Comparison of ENCODE assay signal across 1 cellular context in the genomic region with DNA sequence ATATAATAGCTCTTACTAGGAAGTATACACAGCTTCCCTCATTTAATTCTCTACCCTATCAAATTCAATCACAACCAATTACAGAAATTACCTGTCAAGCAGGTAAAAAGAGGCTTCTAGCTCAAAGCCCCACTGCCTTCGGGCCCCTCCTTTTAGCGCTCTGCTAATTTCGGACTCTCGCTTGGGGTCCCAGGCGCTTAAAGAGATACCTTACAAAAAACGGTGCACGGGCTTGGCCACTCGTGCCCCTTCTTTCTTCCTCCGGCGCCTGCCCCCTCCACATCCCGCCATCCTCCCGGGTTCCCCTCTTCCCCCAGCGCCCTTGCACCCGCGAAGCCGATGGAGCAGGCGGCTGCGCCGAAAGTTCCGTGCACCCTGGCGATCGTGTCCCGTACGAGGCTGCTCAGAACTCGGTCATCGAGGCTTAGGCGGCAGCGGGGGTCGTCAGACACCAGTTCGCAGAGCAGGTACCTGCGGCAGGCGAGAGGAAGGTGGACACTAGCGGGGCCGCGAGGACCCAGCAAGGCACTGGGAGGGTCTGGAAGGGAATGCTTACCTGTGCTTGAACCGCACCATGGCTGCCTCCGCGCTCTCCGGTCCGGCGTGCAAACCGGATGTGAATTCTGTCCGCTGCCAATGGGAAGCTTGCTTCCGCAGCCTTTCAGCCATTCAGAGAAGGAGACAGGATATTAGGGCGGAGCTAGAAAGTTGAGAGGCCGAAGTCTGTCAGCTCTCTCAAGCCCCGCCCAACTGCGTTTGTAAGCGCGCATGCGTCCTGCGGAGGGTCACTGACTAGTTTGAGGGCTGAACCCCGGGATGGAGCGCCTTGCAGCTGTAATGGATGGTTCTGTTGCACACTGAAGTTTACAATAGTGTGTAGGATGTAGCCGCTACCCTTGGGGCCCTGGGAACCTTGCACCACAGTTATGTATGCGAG.
TF ChIP-seq lines count a peak whose summit lies in the region.

A gene with protein sequence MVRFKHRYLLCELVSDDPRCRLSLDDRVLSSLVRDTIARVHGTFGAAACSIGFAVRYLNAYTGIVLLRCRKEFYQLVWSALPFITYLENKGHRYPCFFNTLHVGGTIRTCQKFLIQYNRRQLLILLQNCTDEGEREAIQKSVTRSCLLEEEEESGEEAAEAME (minus strand): TSS at position 616 of the 937 bp plus-strand sequence. CDS start 40 bp downstream, at position 576.

TF ChIP-seq in HepG2, 621 proteins besides CTCF, POLR2A, EP300 and RAD21 (continued from another document and continues in another):
- TF ChIP-seq, protein P1, sequence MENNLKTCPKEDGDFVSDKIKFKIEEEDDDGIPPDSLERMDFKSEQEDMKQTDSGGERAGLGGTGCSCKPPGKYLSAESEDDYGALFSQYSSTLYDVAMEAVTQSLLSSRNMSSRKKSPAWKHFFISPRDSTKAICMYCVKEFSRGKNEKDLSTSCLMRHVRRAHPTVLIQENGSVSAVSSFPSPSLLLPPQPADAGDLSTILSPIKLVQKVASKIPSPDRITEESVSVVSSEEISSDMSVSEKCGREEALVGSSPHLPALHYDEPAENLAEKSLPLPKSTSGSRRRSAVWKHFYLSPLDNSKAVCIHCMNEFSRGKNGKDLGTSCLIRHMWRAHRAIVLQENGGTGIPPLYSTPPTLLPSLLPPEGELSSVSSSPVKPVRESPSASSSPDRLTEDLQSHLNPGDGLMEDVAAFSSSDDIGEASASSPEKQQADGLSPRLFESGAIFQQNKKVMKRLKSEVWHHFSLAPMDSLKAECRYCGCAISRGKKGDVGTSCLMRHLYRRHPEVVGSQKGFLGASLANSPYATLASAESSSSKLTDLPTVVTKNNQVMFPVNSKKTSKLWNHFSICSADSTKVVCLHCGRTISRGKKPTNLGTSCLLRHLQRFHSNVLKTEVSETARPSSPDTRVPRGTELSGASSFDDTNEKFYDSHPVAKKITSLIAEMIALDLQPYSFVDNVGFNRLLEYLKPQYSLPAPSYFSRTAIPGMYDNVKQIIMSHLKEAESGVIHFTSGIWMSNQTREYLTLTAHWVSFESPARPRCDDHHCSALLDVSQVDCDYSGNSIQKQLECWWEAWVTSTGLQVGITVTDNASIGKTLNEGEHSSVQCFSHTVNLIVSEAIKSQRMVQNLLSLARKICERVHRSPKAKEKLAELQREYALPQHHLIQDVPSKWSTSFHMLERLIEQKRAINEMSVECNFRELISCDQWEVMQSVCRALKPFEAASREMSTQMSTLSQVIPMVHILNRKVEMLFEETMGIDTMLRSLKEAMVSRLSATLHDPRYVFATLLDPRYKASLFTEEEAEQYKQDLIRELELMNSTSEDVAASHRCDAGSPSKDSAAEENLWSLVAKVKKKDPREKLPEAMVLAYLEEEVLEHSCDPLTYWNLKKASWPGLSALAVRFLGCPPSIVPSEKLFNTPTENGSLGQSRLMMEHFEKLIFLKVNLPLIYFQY (CRISPR knock-in tag; IDR thresholded peaks at IDR 0.05; ENCODE audit: borderline replicate concordance) = no peak
- TF ChIP-seq NFRKB (IDR thresholded peaks at IDR 0.05) (no peak), RAD51 (IDR thresholded peaks at IDR 0.05; ENCODE audit: borderline replicate concordance) (no peak), ZNF121 (CRISPR knock-in tag; IDR thresholded peaks at IDR 0.05) (peak; percentile 39; the same call in 1 of the 2 replicates), ZFP36L1 (CRISPR knock-in tag; IDR thresholded peaks at IDR 0.05) (peak; percentile 19; the same call in 1 of the 2 replicates), ZNF354B (CRISPR knock-in tag; IDR thresholded peaks at IDR 0.05) (no peak), NR2C2 (CRISPR knock-in tag; IDR thresholded peaks at IDR 0.05; ENCODE audit: borderline replicate concordance) (peak; percentile 97), TBP (CRISPR knock-in tag; IDR thresholded peaks at IDR 0.05) (no peak), SMAD9 (CRISPR knock-in tag; IDR thresholded peaks at IDR 0.05) (no peak), FOXP1 (IDR thresholded peaks at IDR 0.05) (no peak), FOXP1 (CRISPR knock-in tag; IDR thresholded peaks at IDR 0.05) (no peak), NFE2 (CRISPR knock-in tag; IDR thresholded peaks at IDR 0.05) (no peak), ZNF891 (CRISPR knock-in tag; IDR thresholded peaks at IDR 0.05) (0 out of 2 replicates have a peak, but pooled peaks have one; percentile 74), ARNT2 (CRISPR knock-in tag; IDR thresholded peaks at IDR 0.05; ENCODE audit: low read depth) (peak; percentile 60; the same call in 1 of the 2 replicates), ZNF382 (CRISPR knock-in tag; IDR thresholded peaks at IDR 0.05; ENCODE audit: borderline replicate concordance) (no peak), FLYWCH1 (CRISPR knock-in tag; IDR thresholded peaks at IDR 0.05) (no peak), NPAS2 (CRISPR knock-in tag; IDR thresholded peaks at IDR 0.05; ENCODE audit: borderline replicate concordance) (no peak), ZNF331 (CRISPR knock-in tag; IDR thresholded peaks at IDR 0.05) (peak; percentile 16; the same call in 1 of the 2 replicates), ZNF781 (CRISPR knock-in tag; IDR thresholded peaks at IDR 0.05; ENCODE audit: borderline replicate concordance, not compliant biosample characterization) (peak; percentile 87)
- TF ChIP-seq, protein P2, sequence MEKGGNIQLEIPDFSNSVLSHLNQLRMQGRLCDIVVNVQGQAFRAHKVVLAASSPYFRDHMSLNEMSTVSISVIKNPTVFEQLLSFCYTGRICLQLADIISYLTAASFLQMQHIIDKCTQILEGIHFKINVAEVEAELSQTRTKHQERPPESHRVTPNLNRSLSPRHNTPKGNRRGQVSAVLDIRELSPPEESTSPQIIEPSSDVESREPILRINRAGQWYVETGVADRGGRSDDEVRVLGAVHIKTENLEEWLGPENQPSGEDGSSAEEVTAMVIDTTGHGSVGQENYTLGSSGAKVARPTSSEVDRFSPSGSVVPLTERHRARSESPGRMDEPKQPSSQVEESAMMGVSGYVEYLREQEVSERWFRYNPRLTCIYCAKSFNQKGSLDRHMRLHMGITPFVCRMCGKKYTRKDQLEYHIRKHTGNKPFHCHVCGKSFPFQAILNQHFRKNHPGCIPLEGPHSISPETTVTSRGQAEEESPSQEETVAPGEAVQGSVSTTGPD (CRISPR knock-in tag; IDR thresholded peaks at IDR 0.05) = no peak
- TF ChIP-seq, protein P3, sequence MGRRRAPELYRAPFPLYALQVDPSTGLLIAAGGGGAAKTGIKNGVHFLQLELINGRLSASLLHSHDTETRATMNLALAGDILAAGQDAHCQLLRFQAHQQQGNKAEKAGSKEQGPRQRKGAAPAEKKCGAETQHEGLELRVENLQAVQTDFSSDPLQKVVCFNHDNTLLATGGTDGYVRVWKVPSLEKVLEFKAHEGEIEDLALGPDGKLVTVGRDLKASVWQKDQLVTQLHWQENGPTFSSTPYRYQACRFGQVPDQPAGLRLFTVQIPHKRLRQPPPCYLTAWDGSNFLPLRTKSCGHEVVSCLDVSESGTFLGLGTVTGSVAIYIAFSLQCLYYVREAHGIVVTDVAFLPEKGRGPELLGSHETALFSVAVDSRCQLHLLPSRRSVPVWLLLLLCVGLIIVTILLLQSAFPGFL (CRISPR knock-in tag; IDR thresholded peaks at IDR 0.05) = no peak
- TF ChIP-seq, protein P4, sequence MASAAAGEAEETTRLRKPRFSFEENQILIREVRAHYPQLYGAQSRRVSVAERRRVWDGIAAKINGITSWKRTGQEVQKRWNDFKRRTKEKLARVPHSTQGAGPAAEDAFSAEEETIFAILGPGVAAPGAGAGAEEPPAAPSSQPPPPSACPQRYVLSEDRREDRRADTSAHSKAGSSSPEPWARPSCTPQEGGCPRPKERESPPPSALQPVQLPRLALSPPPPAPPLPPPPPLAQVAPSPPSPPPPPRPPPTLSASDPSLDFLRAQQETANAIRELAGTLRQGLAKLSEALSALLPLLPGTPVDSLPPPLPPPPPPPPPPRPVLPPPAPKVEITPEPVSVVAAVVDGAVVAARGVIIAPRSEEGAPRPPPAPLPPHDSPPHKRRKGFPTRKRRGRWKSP (CRISPR knock-in tag; IDR thresholded peaks at IDR 0.05) = peak; percentile 57; the same call in 1 of the 2 replicates
- TF ChIP-seq, protein P5, sequence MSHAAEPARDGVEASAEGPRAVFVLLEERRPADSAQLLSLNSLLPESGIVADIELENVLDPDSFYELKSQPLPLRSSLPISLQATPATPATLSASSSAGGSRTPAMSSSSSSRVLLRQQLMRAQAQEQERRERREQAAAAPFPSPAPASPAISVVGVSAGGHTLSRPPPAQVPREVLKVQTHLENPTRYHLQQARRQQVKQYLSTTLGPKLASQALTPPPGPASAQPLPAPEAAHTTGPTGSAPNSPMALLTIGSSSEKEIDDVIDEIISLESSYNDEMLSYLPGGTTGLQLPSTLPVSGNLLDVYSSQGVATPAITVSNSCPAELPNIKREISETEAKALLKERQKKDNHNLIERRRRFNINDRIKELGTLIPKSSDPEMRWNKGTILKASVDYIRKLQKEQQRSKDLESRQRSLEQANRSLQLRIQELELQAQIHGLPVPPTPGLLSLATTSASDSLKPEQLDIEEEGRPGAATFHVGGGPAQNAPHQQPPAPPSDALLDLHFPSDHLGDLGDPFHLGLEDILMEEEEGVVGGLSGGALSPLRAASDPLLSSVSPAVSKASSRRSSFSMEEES (CRISPR knock-in tag; IDR thresholded peaks at IDR 0.05) = peak; percentile 38; the same call in 1 of the 2 replicates
- TF ChIP-seq, protein P6, sequence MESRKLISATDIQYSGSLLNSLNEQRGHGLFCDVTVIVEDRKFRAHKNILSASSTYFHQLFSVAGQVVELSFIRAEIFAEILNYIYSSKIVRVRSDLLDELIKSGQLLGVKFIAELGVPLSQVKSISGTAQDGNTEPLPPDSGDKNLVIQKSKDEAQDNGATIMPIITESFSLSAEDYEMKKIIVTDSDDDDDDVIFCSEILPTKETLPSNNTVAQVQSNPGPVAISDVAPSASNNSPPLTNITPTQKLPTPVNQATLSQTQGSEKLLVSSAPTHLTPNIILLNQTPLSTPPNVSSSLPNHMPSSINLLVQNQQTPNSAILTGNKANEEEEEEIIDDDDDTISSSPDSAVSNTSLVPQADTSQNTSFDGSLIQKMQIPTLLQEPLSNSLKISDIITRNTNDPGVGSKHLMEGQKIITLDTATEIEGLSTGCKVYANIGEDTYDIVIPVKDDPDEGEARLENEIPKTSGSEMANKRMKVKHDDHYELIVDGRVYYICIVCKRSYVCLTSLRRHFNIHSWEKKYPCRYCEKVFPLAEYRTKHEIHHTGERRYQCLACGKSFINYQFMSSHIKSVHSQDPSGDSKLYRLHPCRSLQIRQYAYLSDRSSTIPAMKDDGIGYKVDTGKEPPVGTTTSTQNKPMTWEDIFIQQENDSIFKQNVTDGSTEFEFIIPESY (CRISPR knock-in tag; IDR thresholded peaks at IDR 0.05) = no peak
- TF ChIP-seq, protein P7, sequence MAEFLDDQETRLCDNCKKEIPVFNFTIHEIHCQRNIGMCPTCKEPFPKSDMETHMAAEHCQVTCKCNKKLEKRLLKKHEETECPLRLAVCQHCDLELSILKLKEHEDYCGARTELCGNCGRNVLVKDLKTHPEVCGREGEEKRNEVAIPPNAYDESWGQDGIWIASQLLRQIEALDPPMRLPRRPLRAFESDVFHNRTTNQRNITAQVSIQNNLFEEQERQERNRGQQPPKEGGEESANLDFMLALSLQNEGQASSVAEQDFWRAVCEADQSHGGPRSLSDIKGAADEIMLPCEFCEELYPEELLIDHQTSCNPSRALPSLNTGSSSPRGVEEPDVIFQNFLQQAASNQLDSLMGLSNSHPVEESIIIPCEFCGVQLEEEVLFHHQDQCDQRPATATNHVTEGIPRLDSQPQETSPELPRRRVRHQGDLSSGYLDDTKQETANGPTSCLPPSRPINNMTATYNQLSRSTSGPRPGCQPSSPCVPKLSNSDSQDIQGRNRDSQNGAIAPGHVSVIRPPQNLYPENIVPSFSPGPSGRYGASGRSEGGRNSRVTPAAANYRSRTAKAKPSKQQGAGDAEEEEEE (CRISPR knock-in tag; IDR thresholded peaks at IDR 0.05; ENCODE audit: borderline replicate concordance) = no peak
- TF ChIP-seq, protein P8, sequence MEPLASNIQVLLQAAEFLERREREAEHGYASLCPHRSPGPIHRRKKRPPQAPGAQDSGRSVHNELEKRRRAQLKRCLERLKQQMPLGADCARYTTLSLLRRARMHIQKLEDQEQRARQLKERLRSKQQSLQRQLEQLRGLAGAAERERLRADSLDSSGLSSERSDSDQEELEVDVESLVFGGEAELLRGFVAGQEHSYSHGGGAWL (CRISPR knock-in tag; IDR thresholded peaks at IDR 0.05) = peak; percentile 34; the same call in 1 of the 2 replicates
- TF ChIP-seq, protein P9, sequence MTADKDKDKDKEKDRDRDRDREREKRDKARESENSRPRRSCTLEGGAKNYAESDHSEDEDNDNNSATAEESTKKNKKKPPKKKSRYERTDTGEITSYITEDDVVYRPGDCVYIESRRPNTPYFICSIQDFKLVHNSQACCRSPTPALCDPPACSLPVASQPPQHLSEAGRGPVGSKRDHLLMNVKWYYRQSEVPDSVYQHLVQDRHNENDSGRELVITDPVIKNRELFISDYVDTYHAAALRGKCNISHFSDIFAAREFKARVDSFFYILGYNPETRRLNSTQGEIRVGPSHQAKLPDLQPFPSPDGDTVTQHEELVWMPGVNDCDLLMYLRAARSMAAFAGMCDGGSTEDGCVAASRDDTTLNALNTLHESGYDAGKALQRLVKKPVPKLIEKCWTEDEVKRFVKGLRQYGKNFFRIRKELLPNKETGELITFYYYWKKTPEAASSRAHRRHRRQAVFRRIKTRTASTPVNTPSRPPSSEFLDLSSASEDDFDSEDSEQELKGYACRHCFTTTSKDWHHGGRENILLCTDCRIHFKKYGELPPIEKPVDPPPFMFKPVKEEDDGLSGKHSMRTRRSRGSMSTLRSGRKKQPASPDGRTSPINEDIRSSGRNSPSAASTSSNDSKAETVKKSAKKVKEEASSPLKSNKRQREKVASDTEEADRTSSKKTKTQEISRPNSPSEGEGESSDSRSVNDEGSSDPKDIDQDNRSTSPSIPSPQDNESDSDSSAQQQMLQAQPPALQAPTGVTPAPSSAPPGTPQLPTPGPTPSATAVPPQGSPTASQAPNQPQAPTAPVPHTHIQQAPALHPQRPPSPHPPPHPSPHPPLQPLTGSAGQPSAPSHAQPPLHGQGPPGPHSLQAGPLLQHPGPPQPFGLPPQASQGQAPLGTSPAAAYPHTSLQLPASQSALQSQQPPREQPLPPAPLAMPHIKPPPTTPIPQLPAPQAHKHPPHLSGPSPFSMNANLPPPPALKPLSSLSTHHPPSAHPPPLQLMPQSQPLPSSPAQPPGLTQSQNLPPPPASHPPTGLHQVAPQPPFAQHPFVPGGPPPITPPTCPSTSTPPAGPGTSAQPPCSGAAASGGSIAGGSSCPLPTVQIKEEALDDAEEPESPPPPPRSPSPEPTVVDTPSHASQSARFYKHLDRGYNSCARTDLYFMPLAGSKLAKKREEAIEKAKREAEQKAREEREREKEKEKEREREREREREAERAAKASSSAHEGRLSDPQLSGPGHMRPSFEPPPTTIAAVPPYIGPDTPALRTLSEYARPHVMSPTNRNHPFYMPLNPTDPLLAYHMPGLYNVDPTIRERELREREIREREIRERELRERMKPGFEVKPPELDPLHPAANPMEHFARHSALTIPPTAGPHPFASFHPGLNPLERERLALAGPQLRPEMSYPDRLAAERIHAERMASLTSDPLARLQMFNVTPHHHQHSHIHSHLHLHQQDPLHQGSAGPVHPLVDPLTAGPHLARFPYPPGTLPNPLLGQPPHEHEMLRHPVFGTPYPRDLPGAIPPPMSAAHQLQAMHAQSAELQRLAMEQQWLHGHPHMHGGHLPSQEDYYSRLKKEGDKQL (CRISPR knock-in tag; IDR thresholded peaks at IDR 0.05; ENCODE audit: low read depth) = no peak
